In genomic region chr20:32526561-32526960, GRCh38 we compare ENCODE assay signal across 18 cellular contexts. TPM values are rescaled to one million over a fixed set of nuclear protein-coding genes. Genes with fewer than 3 reads are reported as not detected.
DNase-seq lines count a peak whose midpoint lies in the region; ATAC-seq and TF ChIP-seq lines count a peak whose summit lies in the region.
"Had no signal": no experiment of that assay in that cellular context is flagged by ENCODE, and none has a peak within 500 bp of the region (broad histone marks: within the 10 kb centered on the region; RNA-seq: fewer than 3 reads in every experiment).

No MANE protein-coding gene starts in this region.

- H3K4me3 Mint-ChIP-seq in activated naive CD8-positive, alpha-beta T cell treated with anti-CD3 and anti-CD28 coated beads, Interleukin-2, amount 50 U/mL, for 24 hours: peak overlapping the region; percentile 14
- H3K4me3 Mint-ChIP-seq in natural killer cell: peak overlapping the region; percentile 60
- H3K4me3 Mint-ChIP-seq: CD14-positive monocyte, type B pancreatic cell had no signal

- intact Hi-C loops in natural killer cell (cut with micrococcal nuclease): no loop called here

- no peaks in the 10 kb centered on the region for H3K9me3 Mint-ChIP-seq in activated naive CD8-positive, alpha-beta T cell treated with anti-CD3 and anti-CD28 coated beads, Interleukin-2, amount 50 U/mL, for 24 hours
- no peaks in the 10 kb centered on the region for H3K9me3 Mint-ChIP-seq in natural killer cell
- H3K9me3 Mint-ChIP-seq: CD14-positive monocyte, type B pancreatic cell had no signal

- peaks cover 84% of the 10 kb centered on the region for H3K4me1 Mint-ChIP-seq in activated naive CD8-positive, alpha-beta T cell treated with anti-CD3 and anti-CD28 coated beads, Interleukin-2, amount 50 U/mL, for 24 hours
- H3K4me1 Mint-ChIP-seq in natural killer cell: peaks cover 66 to 83% of the 10 kb centered on the region in 2 donors

- no peaks in the 10 kb centered on the region for H3K36me3 Mint-ChIP-seq in activated naive CD8-positive, alpha-beta T cell treated with anti-CD3 and anti-CD28 coated beads, Interleukin-2, amount 50 U/mL, for 24 hours (ENCODE audit: low read depth)
- no peaks in the 10 kb centered on the region for H3K36me3 Mint-ChIP-seq in natural killer cell
- H3K36me3 Mint-ChIP-seq: type B pancreatic cell had no signal

- peak overlapping the region; percentile 90 for H3K27ac Mint-ChIP-seq in activated naive CD8-positive, alpha-beta T cell treated with anti-CD3 and anti-CD28 coated beads, Interleukin-2, amount 50 U/mL, for 24 hours
- peak overlapping the region; percentile 72 to 91 for H3K27ac Mint-ChIP-seq in natural killer cell

- peak; percentile 2 for DNase-seq in NOMO-1 treated with DMSO at 0.1 percent for 48 hours (lab: John Stamatoyannopoulos, UW; ENCODE audit: unreplicated experiment)
- DNase-seq in NOMO-1 treated with dmso at 0.1 percent for 144 hours (lab: John Stamatoyannopoulos, UW; ENCODE audit: unreplicated experiment): no peak
- DNase-seq in activated naive CD8-positive, alpha-beta T cell treated with anti-CD3 and anti-CD28 coated beads, Interleukin-2, amount 50 U/mL, for 24 hours: no peak
- DNase-seq in natural killer cell: no peak
- no peak for DNase-seq in GM19238 (ENCODE audit: insufficient read length, low spot score)
- no peak for DNase-seq in pons (ENCODE audit: low spot score)
- DNase-seq in T1000 (lab: John Stamatoyannopoulos, UW): no peak
- DNase-seq: H7; NCI-H2107; NCI-H774; nucleus accumbens; stimulated activated CD4-positive, alpha-beta T cell treated with anti-CD3 and anti-CD28 coated beads, Interleukin-4, amount 100 ng/mL, for 1 hour; stimulated activated CD8-positive, alpha-beta memory T cell treated with anti-CD3 and anti-CD28 coated beads, Interleukin-4, amount 100 ng/mL, for 48 hours had no signal

- no peak for TF ChIP-seq CTCF in natural killer cell (IDR thresholded peaks at IDR 0.05)

- no peaks in the 10 kb centered on the region for H3K27me3 Mint-ChIP-seq in activated naive CD8-positive, alpha-beta T cell treated with anti-CD3 and anti-CD28 coated beads, Interleukin-2, amount 50 U/mL, for 24 hours
- H3K27me3 Mint-ChIP-seq in natural killer cell (ENCODE audit: low read depth in 2 of 2): no peaks in the 10 kb centered on the region

- ATAC-seq in GM18868 (IDR thresholded peaks at IDR 0.05; ENCODE audit: unreplicated experiment) (peak; percentile 13), natural killer cell (no peak)
- no peak for ATAC-seq in activated naive CD8-positive, alpha-beta T cell treated with anti-CD3 and anti-CD28 coated beads, Interleukin-2, amount 50 U/mL, for 24 hours
- ATAC-seq: heart left ventricle, sciatic nerve had no signal

RNA-seq across cellular contexts. Expression of gene NOL4L, which starts 58.6 kb away (rescaled TPM):
- 100 to 1,000 TPM; 101 to 136 (median 114) TPM for total RNA-seq in natural killer cell
